17 cellular contexts compared by ENCODE assay signal in genomic region chr7:43430412-43430811, GRCh38.
DNase-seq lines count a peak whose midpoint lies in the region; ATAC-seq and TF ChIP-seq lines count a peak whose summit lies in the region.
"Had no signal": no experiment of that assay in that cellular context is flagged by ENCODE, and none has a peak within 500 bp of the region (broad histone marks: within the 10 kb centered on the region; RNA-seq: fewer than 3 reads in every experiment).

No MANE protein-coding gene starts in this region.

- no peaks in the 10 kb centered on the region for H3F3A ChIP-seq in smooth muscle cell (ENCODE audit: low read depth)

- H3K9me3 ChIP-seq in smooth muscle cell (replicated peaks; ENCODE audit: low read depth): no peaks in the 10 kb centered on the region
- H3K9me3 ChIP-seq in ovary: no peaks in the 10 kb centered on the region

- WGBS in smooth muscle cell (ENCODE audit: low lambda C conversion rate): 78% methylated on average over 2 of the region's 2 CpGs
- 37 to 67% (median 55%) methylated on average over 2 of the region's 2 CpGs for WGBS in ovary, 3 donors

- no peaks in the 10 kb centered on the region for H4K20me1 ChIP-seq in smooth muscle cell (ENCODE audit: low read depth)

- peak overlapping the region; percentile 72 for H2AFZ ChIP-seq in smooth muscle cell (ENCODE audit: low read depth)

- H3K36me3 ChIP-seq in smooth muscle cell (ENCODE audit: low read depth) (no peaks in the 10 kb centered on the region), ovary (no peaks in the 10 kb centered on the region)

- no peak overlapping the region for H3K27ac ChIP-seq in smooth muscle cell (ENCODE audit: low read depth)
- no peak overlapping the region for H3K27ac ChIP-seq in ovary
- H3K27ac ChIP-seq: 22Rv1, C4-2B had no signal

- DNase-seq in DMS53 (lab: John Stamatoyannopoulos, UW) (peak; percentile 8), DMS53 treated with DMSO at 0.1 percent for 48 hours (lab: John Stamatoyannopoulos, UW; ENCODE audit: unreplicated experiment) (no peak), OCI-M1 (lab: John Stamatoyannopoulos, UW) (peak; percentile 59), fibroblast of mammary gland (ENCODE audit: low read depth) (peak; percentile 1), smooth muscle cell (lab: John Stamatoyannopoulos, UW; ENCODE audit: unreplicated experiment) (no peak), left ventricle myocardium superior (no peak), ovary (no peak), T1000 (lab: John Stamatoyannopoulos, UW) (no peak)
- DNase-seq: COR-L47, GDM1, KBM-7, NCI-H1417 treated with DMSO at 0.1 percent for 48 hours, NCI-H2029 treated with DMSO at 0.1 percent for 48 hours, NCI-H510A treated with DMSO at 0.1 percent for 48 hours, RPMI8226 had no signal

- TF ChIP-seq EP300 in ovary (IDR thresholded peaks at IDR 0.05): no peak

- H3K79me2 ChIP-seq in smooth muscle cell (ENCODE audit: low read depth): no peaks in the 10 kb centered on the region

- H3K9ac ChIP-seq in smooth muscle cell (ENCODE audit: low read depth): no peak overlapping the region

- TF ChIP-seq POLR2A in ovary (IDR thresholded peaks at IDR 0.05): no peak

- H3K4me3 ChIP-seq in fibroblast of mammary gland (ENCODE audit: control insufficient read depth, low read depth, low read length): no peak overlapping the region
- no peak overlapping the region for H3K4me3 ChIP-seq in smooth muscle cell
- no peak overlapping the region for H3K4me3 ChIP-seq in ovary

- H3K4me2 ChIP-seq in smooth muscle cell: no peak overlapping the region

- H3K4me1 ChIP-seq in smooth muscle cell (ENCODE audit: low read depth) (no peaks in the 10 kb centered on the region), ovary (ENCODE audit: insufficient read depth) (no peaks in the 10 kb centered on the region)

- TF ChIP-seq CTCF in fibroblast of mammary gland (conservative IDR thresholded peaks at IDR 0.05; ENCODE audit: control insufficient read depth, insufficient read depth, low read depth, low read length) (no peak), smooth muscle cell (IDR thresholded peaks at IDR 0.05; ENCODE audit: borderline replicate concordance, insufficient read depth, poor library complexity, severe bottlenecking) (no peak), ovary (IDR thresholded peaks at IDR 0.05) (no peak)

- ATAC-seq in left ventricle myocardium superior: no peak

- intact Hi-C loops in left ventricle myocardium superior (cut with micrococcal nuclease): no loop called here
- intact Hi-C loops in ovary (cut with DNase I): no loop called here

- no peaks in the 10 kb centered on the region for H3K27me3 ChIP-seq in smooth muscle cell (ENCODE audit: low read depth)
- no peaks in the 10 kb centered on the region for H3K27me3 ChIP-seq in ovary

Comparison
In these comparisons a context has a peak if more than half of its experiments do, and no peak if none do; other contexts are left out.
1. DNase-seq: peak in DMS53 (single experiment), OCI-M1 (single experiment) and fibroblast of mammary gland (single experiment); none in DMS53 treated with DMSO at 0.1 percent for 48 hours (single experiment), smooth muscle cell (single experiment), left ventricle myocardium superior (single experiment), ovary (0 of 5) and T1000 (single experiment).